8 cellular contexts compared by ENCODE assay signal in the genomic region with DNA sequence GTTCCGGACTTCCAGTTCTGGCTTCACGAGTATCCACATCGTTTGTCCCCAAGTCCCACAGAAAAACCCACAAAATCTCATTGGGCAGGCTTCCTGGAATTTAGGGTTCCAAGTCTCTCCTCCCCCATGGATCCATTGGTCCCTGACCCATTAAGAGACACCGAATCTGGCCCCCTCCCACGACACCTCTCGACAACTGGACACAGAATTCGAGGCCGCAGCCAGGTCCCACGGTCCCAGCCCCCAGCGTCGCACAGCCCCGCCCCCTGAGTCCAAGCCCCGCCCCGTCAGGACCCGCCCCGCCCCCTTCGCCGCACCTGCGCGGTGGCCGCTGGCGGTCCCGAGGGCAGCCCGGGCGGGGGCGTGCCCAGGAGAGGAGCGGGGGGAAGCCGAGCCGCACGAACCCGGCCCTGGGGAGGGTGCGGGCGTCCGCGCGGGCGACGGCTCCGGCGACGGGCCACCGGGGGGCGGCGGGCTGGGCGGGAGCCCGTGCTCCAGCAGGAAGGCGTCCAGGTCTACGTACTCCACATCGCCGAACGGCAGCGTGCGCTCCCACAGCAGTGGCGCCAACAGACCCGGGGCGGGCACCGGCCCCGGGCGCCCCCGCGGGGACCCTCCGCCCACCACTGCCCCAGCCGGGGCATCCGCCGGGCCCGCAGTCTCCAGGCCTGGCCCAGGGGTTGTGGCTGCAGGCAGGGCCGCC. TPM values are rescaled to one million over a fixed set of nuclear protein-coding genes. Genes with fewer than 3 reads are reported as not detected.
DNase-seq lines count a peak whose midpoint lies in the region; TF ChIP-seq lines count a peak whose summit lies in the region.

No MANE protein-coding gene starts in this region.

- 16% methylated on average over 9 of the region's 67 CpGs for WGBS in hepatocyte (ENCODE audit: low lambda C conversion rate, missing lambda C conversion rate)
- WGBS in sigmoid colon, 2 donors, result 1% methylated on average over 67 of the region's 67 CpGs

- TF ChIP-seq POLR2A in sigmoid colon (IDR thresholded peaks at IDR 0.05), result peak; percentile 51 to 52

- H3K4me1 ChIP-seq in HUES6 (ENCODE audit: control insufficient read depth, insufficient read depth, low read length), result peaks cover 60% of the 10 kb centered on the region
- H3K4me1 ChIP-seq in hepatocyte (ENCODE audit: insufficient read depth), result peaks cover 29% of the 10 kb centered on the region
- H3K4me1 ChIP-seq in sigmoid colon, result peaks cover 0 to 64% (median 57%) of the 10 kb centered on the region in 4 donors

- peak overlapping the region; percentile 68 for H3K4me3 ChIP-seq in HUES6 (ENCODE audit: low read depth, low read length)
- H3K4me3 ChIP-seq in hepatocyte, result peak overlapping the region; percentile 43
- H3K4me3 ChIP-seq in sigmoid colon, result peak overlapping the region; percentile 54 to 89 (median 64)

- peaks cover 5% of the 10 kb centered on the region for H3K79me2 ChIP-seq in hepatocyte

- H4K20me1 ChIP-seq in hepatocyte (ENCODE audit: insufficient read depth, poor library complexity, severe bottlenecking), result no peaks in the 10 kb centered on the region

- no peaks in the 10 kb centered on the region for H3K9me3 ChIP-seq in HUES6 (ENCODE audit: control insufficient read depth, insufficient read depth, low read depth, low read length)
- H3K9me3 ChIP-seq in hepatocyte (ENCODE audit: low read depth), result no peaks in the 10 kb centered on the region
- H3K9me3 ChIP-seq in sigmoid colon, result no peaks in the 10 kb centered on the region

- TF ChIP-seq CTCF in hepatocyte (IDR thresholded peaks at IDR 0.05; ENCODE audit: poor library complexity) (no peak), sigmoid colon (IDR thresholded peaks at IDR 0.05) (no peak)

- peaks cover 21% of the 10 kb centered on the region for H3K27me3 ChIP-seq in HUES6 (ENCODE audit: control insufficient read depth, insufficient read depth, low read length)
- H3K27me3 ChIP-seq in hepatocyte, result no peaks in the 10 kb centered on the region
- no peaks in the 10 kb centered on the region for H3K27me3 ChIP-seq in sigmoid colon

- no peak overlapping the region for H3K27ac ChIP-seq in HUES6 (ENCODE audit: low read depth, low read length)
- peak overlapping the region; percentile 81 for H3K27ac ChIP-seq in hepatocyte
- peak overlapping the region; percentile 91 to 99 (median 96) for H3K27ac ChIP-seq in sigmoid colon

- TF ChIP-seq EP300 in sigmoid colon (IDR thresholded peaks at IDR 0.05), result no peak

- H3K9ac ChIP-seq in HUES6 (ENCODE audit: low read length), result no peak overlapping the region

- peak overlapping the region; percentile 22 for H2AFZ ChIP-seq in hepatocyte

- peak overlapping the region; percentile 76 for H3K4me2 ChIP-seq in hepatocyte

- H3K9me2 ChIP-seq in hepatocyte (replicated peaks; ENCODE audit: insufficient read depth), result no peaks in the 10 kb centered on the region

- peak; percentile 88 for DNase-seq in D341Med (ENCODE audit: low spot score)
- peak; percentile 67 for DNase-seq in T follicular helper cell (ENCODE audit: low read depth)
- DNase-seq in amygdala (lab: John Stamatoyannopoulos, UW), result peak in 34 of 56 donors; percentile 19 to 78 (median 50)
- peak; percentile 90 for DNase-seq in hepatocyte (ENCODE audit: low spot score)
- DNase-seq in sigmoid colon, result peak; percentile 88
- no peak for DNase-seq in foreskin melanocyte
- DNase-seq in mesenteric fat pad (ENCODE audit: low spot score), result no peak

- intact Hi-C loops in sigmoid colon (cut with DNase I), result loop anchor here (10.0 kb wide), 2 partner anchors 329 to 839 kb away; a partner anchor contains a TSS

- H3K36me3 ChIP-seq in HUES6 (ENCODE audit: control insufficient read depth, insufficient read depth, low read length), result no peaks in the 10 kb centered on the region
- no peaks in the 10 kb centered on the region for H3K36me3 ChIP-seq in hepatocyte (replicated peaks; ENCODE audit: insufficient read depth, low read depth)
- peaks cover 0 to 20% (median 4%) of the 10 kb centered on the region in 4 donors for H3K36me3 ChIP-seq in sigmoid colon

RNA-seq across cellular contexts. Expression of a gene that starts 1.8 kb away (rescaled TPM):
- total RNA-seq in hepatocyte (3.9 and 5.4 TPM in 2 replicates), sigmoid colon (10 to 100 TPM; 10.5 to 14.1 (median 11.9) TPM), mesenteric fat pad (1.4 TPM)
- polyA plus RNA-seq in hepatocyte (11.8 and 20.4 TPM in 2 replicates), sigmoid colon (10 to 100 TPM in 1 of 3 donors, 1 to 10 TPM in 2; 6.2 to 10.2 (median 9.8) TPM)

RNA-seq across cellular contexts. Expression of a gene that starts 10.6 kb away (rescaled TPM):
- 11.7 and 12.0 TPM in 2 replicates for total RNA-seq in hepatocyte
- 43.6 and 48.6 TPM in 2 replicates for polyA plus RNA-seq in hepatocyte
- 10 to 100 TPM in 3 of 4 donors, 1 to 10 TPM in 1; 10.0 to 29.6 (median 14.7) TPM for total RNA-seq in sigmoid colon
- 10 to 100 TPM in 2 of 3 donors, 1 to 10 TPM in 1; 2.1 to 13.2 (median 11.6) TPM for polyA plus RNA-seq in sigmoid colon
- 3.3 TPM for total RNA-seq in mesenteric fat pad

RNA-seq across cellular contexts. Expression of a gene that starts 16.1 kb away (rescaled TPM):
- total RNA-seq in hepatocyte (45.2 and 56.7 TPM in 2 replicates), sigmoid colon (10 to 100 TPM in 3 of 4 donors, 1 to 10 TPM in 1; 10.0 to 16.9 (median 12.8) TPM), mesenteric fat pad (14.0 TPM)
- polyA plus RNA-seq in hepatocyte (39.4 and 48.2 TPM in 2 replicates), sigmoid colon (10 to 100 TPM; 18.0 to 45.6 (median 33.5) TPM)

RNA-seq across cellular contexts. Expression of a gene that starts 16.4 kb away (rescaled TPM):
- total RNA-seq in hepatocyte (1,372 and 1,462 TPM in 2 replicates), sigmoid colon (1,000 to 10,000 TPM; 2,699 to 3,791 (median 2,810) TPM), mesenteric fat pad (876 TPM)
- polyA plus RNA-seq in hepatocyte (616 and 623 TPM in 2 replicates), sigmoid colon (1,000 to 10,000 TPM; 2,118 to 3,330 (median 2,641) TPM)

RNA-seq across cellular contexts. Expression of a gene that starts 20.5 kb away (rescaled TPM):
- 13.8 and 22.2 TPM in 2 replicates for total RNA-seq in hepatocyte
- polyA plus RNA-seq in hepatocyte, result 12.4 and 16.1 TPM in 2 replicates
- not detected for total RNA-seq in sigmoid colon
- 100 to 1,000 TPM; 109 to 168 (median 125) TPM for polyA plus RNA-seq in sigmoid colon
- total RNA-seq in mesenteric fat pad, result 0.71 TPM

Comparison
In these comparisons a context has a peak if more than half of its experiments do, and no peak if none do; other contexts are left out.
1. DNase-seq: peak in D341Med (single experiment), T follicular helper cell (single experiment), amygdala (34 of 56), hepatocyte (single experiment) and sigmoid colon (single experiment); none in foreskin melanocyte (single experiment) and mesenteric fat pad (single experiment).
2. Peak in every context shown above with its lines, with median percentiles within 50 percentile points of each other: H3K4me3 ChIP-seq.